ENCODE assay signal across 22 cellular contexts in the genomic region with DNA sequence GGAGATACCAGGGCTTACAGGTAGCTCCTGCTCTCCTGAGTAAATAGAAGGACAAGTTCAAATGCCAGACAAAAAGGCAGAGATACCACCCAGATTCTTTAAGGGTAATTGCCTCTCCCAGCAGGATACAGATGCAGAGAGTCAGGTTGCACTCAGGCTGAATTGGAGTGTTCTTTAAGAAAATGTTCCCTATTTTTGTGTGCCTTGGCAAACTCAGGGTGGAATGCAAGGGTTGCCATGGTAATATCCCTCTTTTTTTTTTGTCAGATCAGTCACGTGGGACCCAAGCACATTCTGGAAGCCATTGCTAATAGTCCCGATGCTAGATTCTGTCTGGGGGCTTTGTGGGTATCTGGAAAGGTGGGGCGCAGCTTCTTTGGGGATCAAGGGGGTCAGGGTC.
"Had no signal": no experiment of that assay in that cellular context is flagged by ENCODE, and none has a peak within 500 bp of the region (broad histone marks: within the 10 kb centered on the region; RNA-seq: fewer than 3 reads in every experiment).

No MANE protein-coding gene starts in this region.

- H3K4me1 ChIP-seq: adrenal gland, ascending aorta, colonic mucosa, esophagus squamous epithelium, gastrocnemius medialis, right lobe of liver, vagina had no signal

- H3K27ac ChIP-seq: adrenal gland, ascending aorta, colonic mucosa, esophagus squamous epithelium, gastrocnemius medialis, right lobe of liver, vagina had no signal

- H3K4me3 Mint-ChIP-seq: activated naive CD8-positive, alpha-beta T cell; activated T-cell treated with anti-CD3 and anti-CD28 coated beads, Interleukin-2, amount 50 U/mL, for 4 hours; central memory CD8-positive, alpha-beta T cell; endodermal cell; nephron; stimulated activated naive B cell treated with anti-CD40 and anti-IgM and Interleukin-4, amounts not matched to agents 10 μg/mL and 1 μg/mL and 100 μg/mL, for 72 hours; T-cell had no signal

- H3K9me3 ChIP-seq: colonic mucosa, gastrocnemius medialis, right lobe of liver had no signal

- DNase-seq: activated CD8-positive, alpha-beta memory T cell treated with anti-CD3 and anti-CD28 coated beads, Interleukin-2, amount 50 U/mL, for 48 hours; activated naive CD4-positive, alpha-beta T cell; activated T-cell treated with anti-CD3 and anti-CD28 coated beads, Interleukin-2, amount 50 U/mL, for 4 hours; adrenal gland; colonic mucosa; endodermal cell; esophagus squamous epithelium; gastrocnemius medialis; left ventricle myocardium superior; right lobe of liver; small intestine; stimulated activated CD4-positive, alpha-beta T cell treated with anti-CD3 and anti-CD28 coated beads, Interleukin-15, amount 100 ng/mL, for 24 hours; stimulated activated naive B cell treated with anti-CD40 and anti-IgM and Interleukin-4, amounts not matched to agents 10 μg/mL and 1 μg/mL and 100 μg/mL, for 72 hours; T-cell; trophoblast cell had no signal

- H3K4me3 ChIP-seq: adrenal gland, ascending aorta, colonic mucosa, esophagus squamous epithelium, gastrocnemius medialis, right lobe of liver, vagina had no signal

- H3K4me1 Mint-ChIP-seq: central memory CD8-positive, alpha-beta T cell; stimulated activated naive B cell treated with anti-CD40 and anti-IgM and Interleukin-4, amounts not matched to agents 10 μg/mL and 1 μg/mL and 100 μg/mL, for 72 hours; T-cell had no signal

- H3K36me3 ChIP-seq: adrenal gland, ascending aorta, colonic mucosa, esophagus squamous epithelium, gastrocnemius medialis, right lobe of liver, vagina had no signal

- H3K27me3 ChIP-seq: adrenal gland, ascending aorta, colonic mucosa, esophagus squamous epithelium, gastrocnemius medialis, right lobe of liver, vagina had no signal

- H3K36me3 Mint-ChIP-seq: T-cell had no signal

- FAIRE-seq: small intestine, TTC549 had no signal

- H3K27me3 Mint-ChIP-seq: activated naive CD8-positive, alpha-beta T cell; central memory CD8-positive, alpha-beta T cell; stimulated activated naive B cell treated with anti-CD40 and anti-IgM and Interleukin-4, amounts not matched to agents 10 μg/mL and 1 μg/mL and 100 μg/mL, for 72 hours; T-cell had no signal

- H3K27ac Mint-ChIP-seq: activated naive CD8-positive, alpha-beta T cell; activated T-helper 2 cell treated with anti-CD3 and anti-CD28 coated beads, Interferon-gamma antibody, Interleukin-2, Interleukin-4, amounts not matched to agents 10 μg/mL and 5 μg/mL and 100 μg/mL, durations not matched to agents 14 hours and 24 hours and 36 hours; endodermal cell; nephron; stimulated activated naive B cell treated with anti-CD40 and anti-IgM and Interleukin-4, amounts not matched to agents 10 μg/mL and 1 μg/mL and 100 μg/mL, for 72 hours; T-cell had no signal
